ENCODE assay signal across 8 cellular contexts in the genomic region with DNA sequence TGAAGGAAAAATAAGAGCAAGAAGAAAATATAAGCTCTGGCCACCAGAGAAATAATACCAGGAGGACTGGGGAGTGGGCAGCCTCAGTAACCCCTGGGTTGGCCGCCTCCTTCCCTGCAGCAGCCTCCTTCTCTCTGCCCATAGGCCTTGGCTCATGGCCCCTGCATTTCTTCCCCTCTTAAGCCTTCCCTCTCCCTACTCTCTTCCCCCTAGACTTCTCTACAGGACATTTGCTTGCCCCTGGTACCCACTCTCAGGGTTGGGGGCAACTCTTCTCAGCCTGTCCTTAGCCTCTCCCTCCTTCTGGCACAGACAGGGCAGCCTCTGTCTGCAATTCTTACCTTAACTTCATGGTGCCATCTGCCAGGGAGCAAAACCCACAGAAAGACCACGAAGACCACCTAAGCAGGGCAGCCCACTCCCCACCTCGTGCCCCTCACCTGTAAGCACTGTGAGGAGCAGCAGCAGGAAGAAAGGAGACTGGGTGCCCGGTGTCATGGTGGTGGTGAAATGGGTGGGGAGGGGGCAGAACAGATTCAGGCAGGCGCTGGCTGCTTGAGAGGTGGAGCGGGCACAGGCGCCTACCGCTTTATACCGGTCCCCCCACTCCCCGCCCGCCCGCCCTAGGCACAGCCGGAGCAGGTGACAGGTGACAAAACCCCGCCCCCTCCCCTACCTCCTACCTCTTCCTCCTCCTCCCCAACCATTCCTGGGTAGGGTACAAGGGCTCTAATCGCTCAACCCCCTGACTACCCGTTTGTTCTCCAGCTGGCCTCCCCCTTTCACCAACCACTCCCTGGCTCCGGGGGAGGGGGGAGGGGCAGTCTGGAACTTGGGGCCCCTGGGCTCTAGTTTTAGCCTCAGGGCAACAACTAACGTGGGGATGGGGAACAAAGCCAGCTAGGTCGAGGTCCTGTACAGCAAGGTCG. TPM values are rescaled to one million over a fixed set of nuclear protein-coding genes. Genes with fewer than 3 reads are reported as not detected.
A peak's percentile ranks its signal among the peaks of the same experiment; 100 is the strongest.
DNase-seq lines count a peak whose midpoint lies in the region; ATAC-seq and TF ChIP-seq lines count a peak whose summit lies in the region.

No MANE protein-coding gene starts in this region.

- no peaks in the 10 kb centered on the region for H3K9me3 Mint-ChIP-seq in activated naive CD8-positive, alpha-beta T cell treated with anti-CD3 and anti-CD28 coated beads, Interleukin-2, amount 10 ng/mL, durations not matched to agents 7 days and 5 days

- no peaks in the 10 kb centered on the region for H3K27me3 ChIP-seq in GM06990 (replicated peaks; ENCODE audit: control insufficient read depth, insufficient read depth, low read length)

- H3K4me1 Mint-ChIP-seq in activated naive CD8-positive, alpha-beta T cell treated with anti-CD3 and anti-CD28 coated beads, Interleukin-2, amount 10 ng/mL, durations not matched to agents 7 days and 5 days: peaks cover 32% of the 10 kb centered on the region

- peak overlapping the region; percentile 92 for H3K4me3 Mint-ChIP-seq in activated naive CD8-positive, alpha-beta T cell treated with anti-CD3 and anti-CD28 coated beads, Interleukin-2, amount 10 ng/mL, durations not matched to agents 7 days and 5 days

- no peaks in the 10 kb centered on the region for H3K27me3 Mint-ChIP-seq in activated naive CD8-positive, alpha-beta T cell treated with anti-CD3 and anti-CD28 coated beads, Interleukin-2, amount 10 ng/mL, durations not matched to agents 7 days and 5 days

- peak overlapping the region; percentile 97 for H3K27ac Mint-ChIP-seq in activated naive CD8-positive, alpha-beta T cell treated with anti-CD3 and anti-CD28 coated beads, Interleukin-2, amount 10 ng/mL, durations not matched to agents 7 days and 5 days

- no peaks in the 10 kb centered on the region for H3K36me3 ChIP-seq in GM06990 (ENCODE audit: control insufficient read depth, insufficient read depth, low read length)

- peak overlapping the region; percentile 55 for H3K4me3 ChIP-seq in GM06990 (replicated peaks; ENCODE audit: low read depth, low read length)
- H3K4me3 ChIP-seq in iPS-18c (ENCODE audit: insufficient read depth, low read depth, low read length): peak overlapping the region; percentile 81; the same call in 1 of the 2 replicates

- no peak for TF ChIP-seq CTCF in GM06990 (IDR thresholded peaks at IDR 0.05; ENCODE audit: insufficient read depth, low read length, poor library complexity, severe bottlenecking)

- DNase-seq in GM06990 (ENCODE audit: extremely low read depth, insufficient read length) (no peak), NCI-H2107 treated with DMSO at 0.1 percent for 48 hours (lab: John Stamatoyannopoulos, UW; ENCODE audit: unreplicated experiment) (peak; percentile 95)
- no peak for DNase-seq in activated naive CD8-positive, alpha-beta T cell treated with anti-CD3 and anti-CD28 coated beads, Interleukin-2, amount 10 ng/mL, durations not matched to agents 7 days and 5 days
- peak; percentile 44 for DNase-seq in stimulated activated CD4-positive, alpha-beta T cell treated with anti-CD3 and anti-CD28 coated beads, Interleukin-1b, Interleukin-23, amount 100 ng/mL, for 48 hours

- POLR2A ChIA-PET in activated naive CD8-positive, alpha-beta T cell treated with anti-CD3 and anti-CD28 coated beads, Interleukin-2, amount 10 ng/mL, durations not matched to agents 7 days and 5 days (lab: Charles Lee): interaction anchor here (0.6 to 3.5 kb wide), 13 partner anchors 9 to 553 kb away, joined by 3 to 78 read pairs (median 7); a partner anchor contains a TSS

- H3K36me3 Mint-ChIP-seq in activated naive CD8-positive, alpha-beta T cell treated with anti-CD3 and anti-CD28 coated beads, Interleukin-2, amount 10 ng/mL, durations not matched to agents 7 days and 5 days: peaks cover 2% of the 10 kb centered on the region

- ATAC-seq in activated naive CD8-positive, alpha-beta T cell treated with anti-CD3 and anti-CD28 coated beads, Interleukin-2, amount 10 ng/mL, durations not matched to agents 7 days and 5 days (ENCODE audit: low read depth): no peak
- no peak for ATAC-seq in GM18873 (IDR thresholded peaks at IDR 0.05; ENCODE audit: low FRiP score, unreplicated experiment)
- no peak for ATAC-seq in GM18867 (IDR thresholded peaks at IDR 0.05; ENCODE audit: unreplicated experiment)
- no peak for ATAC-seq in HG03565 (IDR thresholded peaks at IDR 0.05; ENCODE audit: unreplicated experiment)

- H3K9me3 ChIP-seq in iPS-18c (ENCODE audit: control insufficient read depth, insufficient read depth, low read length): no peaks in the 10 kb centered on the region

RNA-seq across cellular contexts. Expression of a gene that starts 15.1 kb away (rescaled TPM):
- total RNA-seq in activated naive CD8-positive, alpha-beta T cell treated with anti-CD3 and anti-CD28 coated beads, Interleukin-2, amount 10 ng/mL, durations not matched to agents 7 days and 5 days: 10 to 100 TPM; 25.1 to 26.3 TPM

RNA-seq across cellular contexts. Expression of a gene that starts 15.9 kb away (rescaled TPM):
- total RNA-seq in activated naive CD8-positive, alpha-beta T cell treated with anti-CD3 and anti-CD28 coated beads, Interleukin-2, amount 10 ng/mL, durations not matched to agents 7 days and 5 days: 10 to 100 TPM; 31.5 to 31.7 TPM

RNA-seq across cellular contexts. Expression of a gene that starts 19.0 kb away (rescaled TPM):
- 10 to 100 TPM; 12.4 to 13.4 TPM for total RNA-seq in activated naive CD8-positive, alpha-beta T cell treated with anti-CD3 and anti-CD28 coated beads, Interleukin-2, amount 10 ng/mL, durations not matched to agents 7 days and 5 days

RNA-seq across cellular contexts. Expression of a gene that starts 19.5 kb away (rescaled TPM):
- 100 to 1,000 TPM; 146 to 170 TPM for total RNA-seq in activated naive CD8-positive, alpha-beta T cell treated with anti-CD3 and anti-CD28 coated beads, Interleukin-2, amount 10 ng/mL, durations not matched to agents 7 days and 5 days

RNA-seq across cellular contexts. Expression of a gene that starts 52.3 kb away (rescaled TPM):
- 10 to 100 TPM; 60.0 to 71.1 TPM for total RNA-seq in activated naive CD8-positive, alpha-beta T cell treated with anti-CD3 and anti-CD28 coated beads, Interleukin-2, amount 10 ng/mL, durations not matched to agents 7 days and 5 days

Comparison
In these comparisons a context has a peak if more than half of its experiments do, and no peak if none do; other contexts are left out.
1. DNase-seq: peak in NCI-H2107 treated with DMSO at 0.1 percent for 48 hours (single experiment) and stimulated activated CD4-positive, alpha-beta T cell treated with anti-CD3 and anti-CD28 coated beads, Interleukin-1b, Interleukin-23, amount 100 ng/mL, for 48 hours (single experiment); none in GM06990 (single experiment) and activated naive CD8-positive, alpha-beta T cell treated with anti-CD3 and anti-CD28 coated beads, Interleukin-2, amount 10 ng/mL, durations not matched to agents 7 days and 5 days (single experiment).